ENCODE assay signal across 7 cellular contexts in genomic region chr1:234676103-234676594, GRCh38.
A peak's percentile ranks its signal among the peaks of the same experiment; 100 is the strongest.
DNase-seq lines count a peak whose midpoint lies in the region; ATAC-seq and TF ChIP-seq lines count a peak whose summit lies in the region.

No MANE protein-coding gene starts in this region.

- H3K9me3 Mint-ChIP-seq in activated CD8-positive, alpha-beta memory T cell treated with anti-CD3 and anti-CD28 coated beads, Interleukin-2, amount 10 ng/mL, durations not matched to agents 7 days and 5 days (ENCODE audit: low read depth), result no peaks in the 10 kb centered on the region

- no peaks in the 10 kb centered on the region for H3K27me3 ChIP-seq in mononuclear cell (ENCODE audit: insufficient read depth, low read length)

- H3K36me3 Mint-ChIP-seq in activated CD8-positive, alpha-beta memory T cell treated with anti-CD3 and anti-CD28 coated beads, Interleukin-2, amount 10 ng/mL, durations not matched to agents 7 days and 5 days, result no peaks in the 10 kb centered on the region

- DNase-seq in NCI-H82 (lab: John Stamatoyannopoulos, UW) (peak; percentile 97), epithelial cell of proximal tubule (ENCODE audit: low read depth) (no peak)
- DNase-seq in activated CD8-positive, alpha-beta memory T cell treated with anti-CD3 and anti-CD28 coated beads, Interleukin-2, amount 10 ng/mL, durations not matched to agents 7 days and 5 days, result peak; percentile 77
- peak; percentile 15 to 42 for DNase-seq in stimulated activated CD8-positive, alpha-beta memory T cell treated with anti-CD3 and anti-CD28 coated beads, Interleukin-2, amount 100 ng/mL, for 48 hours (ENCODE audit: low read depth in 2 of 2)

- H3K27ac Mint-ChIP-seq in activated CD8-positive, alpha-beta memory T cell treated with anti-CD3 and anti-CD28 coated beads, Interleukin-2, amount 10 ng/mL, durations not matched to agents 7 days and 5 days, result peak overlapping the region; percentile 66

- H3K4me3 ChIP-seq in epithelial cell of proximal tubule (ENCODE audit: low read depth, low read length) (peak overlapping the region; percentile 51), mononuclear cell (ENCODE audit: low read length) (peak overlapping the region; percentile 26)

- ATAC-seq in GM18505 (IDR thresholded peaks at IDR 0.05; ENCODE audit: unreplicated experiment) (peak; percentile 60), HG03103 (IDR thresholded peaks at IDR 0.05; ENCODE audit: low read depth, unreplicated experiment) (peak; percentile 76)
- ATAC-seq in activated CD8-positive, alpha-beta memory T cell treated with anti-CD3 and anti-CD28 coated beads, Interleukin-2, amount 10 ng/mL, durations not matched to agents 7 days and 5 days, result peak; percentile 91

- H3K4me1 ChIP-seq in mononuclear cell (ENCODE audit: insufficient read depth, low read length), result peaks cover 10% of the 10 kb centered on the region

- H3K4me1 Mint-ChIP-seq in activated CD8-positive, alpha-beta memory T cell treated with anti-CD3 and anti-CD28 coated beads, Interleukin-2, amount 10 ng/mL, durations not matched to agents 7 days and 5 days, result peaks cover 7% of the 10 kb centered on the region

- no peaks in the 10 kb centered on the region for H3K9me3 ChIP-seq in mononuclear cell (ENCODE audit: low read depth, low read length)

- CTCF ChIA-PET in activated CD8-positive, alpha-beta memory T cell treated with anti-CD3 and anti-CD28 coated beads, Interleukin-2, amount 10 ng/mL, durations not matched to agents 7 days and 5 days (lab: Charles Lee), result no interaction called here

- no peak for TF ChIP-seq CTCF in epithelial cell of proximal tubule (conservative IDR thresholded peaks at IDR 0.05; ENCODE audit: low read depth, low read length)

- peak overlapping the region; percentile 71 for H3K4me3 Mint-ChIP-seq in activated CD8-positive, alpha-beta memory T cell treated with anti-CD3 and anti-CD28 coated beads, Interleukin-2, amount 10 ng/mL, durations not matched to agents 7 days and 5 days

- H3K27me3 Mint-ChIP-seq in activated CD8-positive, alpha-beta memory T cell treated with anti-CD3 and anti-CD28 coated beads, Interleukin-2, amount 10 ng/mL, durations not matched to agents 7 days and 5 days, result peaks cover 4% of the 10 kb centered on the region

- TF ChIP-seq POLR2A in GM18505 (IDR thresholded peaks at IDR 0.05; ENCODE audit: borderline replicate concordance, extremely low read depth, insufficient read depth, insufficient read length), result peak; percentile 24
